ENCODE assay signal across 20 cellular contexts in genomic region chr2:24840962-24841945, GRCh38. TPM values are rescaled to one million over a fixed set of nuclear protein-coding genes. Genes with fewer than 3 reads are reported as not detected.
DNase-seq lines count a peak whose midpoint lies in the region; ATAC-seq, FAIRE-seq and TF ChIP-seq lines count a peak whose summit lies in the region.
"Had no signal": no experiment of that assay in that cellular context is flagged by ENCODE, and none has a peak within 500 bp of the region (broad histone marks: within the 10 kb centered on the region; RNA-seq: fewer than 3 reads in every experiment).

No MANE protein-coding gene starts in this region.

- H3K27ac ChIP-seq in kidney (ENCODE audit: low read depth in 2 of 2, low read length in 2 of 2), result no peak overlapping the region
- H3K27ac ChIP-seq: KMS-11 had no signal

- intact Hi-C loops in kidney (cut with DNase I), result no loop called here

- no peak overlapping the region for H3K9ac ChIP-seq in kidney (ENCODE audit: low read length in 2 of 2)
- H3K9ac ChIP-seq: KMS-11 had no signal

- DNase-seq in NCI-H82 (lab: John Stamatoyannopoulos, UW), result peak; percentile 79
- DNase-seq in NCI-H82 treated with DMSO at 0.1 percent for 48 hours (lab: John Stamatoyannopoulos, UW; ENCODE audit: unreplicated experiment), result no peak
- DNase-seq in HTR-8/SVneo (ENCODE audit: insufficient read length, low spot score), result no peak
- DNase-seq in kidney, result peak; percentile 64
- peak; percentile 41 for DNase-seq in pons (ENCODE audit: low spot score)
- no peak for DNase-seq in activated CD4-positive, CD25-positive, alpha-beta regulatory T cell treated with anti-CD3 and anti-CD28 coated beads, Interleukin-2, amount 50 U/mL, for 72 hours
- DNase-seq: 8988T; BE2C; CD4-positive, alpha-beta T cell; GDM1; GOT3; NCI-H1417 treated with DMSO at 0.1 percent for 48 hours; NCI-H187 treated with DMSO at 0.1 percent for 48 hours; NCI-H345; NCI-H524 treated with DMSO at 0.1 percent for 48 hours had no signal

- no peaks in the 10 kb centered on the region for H3K4me1 ChIP-seq in kidney (ENCODE audit: control insufficient read depth in 1 of 2, insufficient read depth in 1 of 2, low read depth in 1 of 2, low read length in 2 of 2)
- H3K4me1 ChIP-seq: BE2C, Caco-2 had no signal

- H3K4me3 ChIP-seq in kidney (ENCODE audit: low read length in 2 of 2), result no peak overlapping the region

- no peaks in the 10 kb centered on the region for H3K36me3 ChIP-seq in kidney (ENCODE audit: control insufficient read depth in 1 of 2, insufficient read depth in 2 of 2, low read length in 2 of 2)

- FAIRE-seq in HTR-8/SVneo (lab: Jason Lieb, UNC) (peak; percentile 38), kidney (lab: Jason Lieb, UNC) (no peak)

- TF ChIP-seq CTCF in kidney (IDR thresholded peaks at IDR 0.05; ENCODE audit: borderline replicate concordance, extremely low read depth, insufficient read depth), result no peak

- no peaks in the 10 kb centered on the region for H3K9me3 ChIP-seq in kidney (ENCODE audit: control insufficient read depth in 1 of 2, low read length in 2 of 2)
- H3K9me3 ChIP-seq: BE2C had no signal

- ATAC-seq in HG02870 (IDR thresholded peaks at IDR 0.05; ENCODE audit: unreplicated experiment), result no peak
- ATAC-seq in HG03159 (IDR thresholded peaks at IDR 0.05; ENCODE audit: unreplicated experiment), result no peak
- ATAC-seq: Panc1 had no signal

RNA-seq across cellular contexts. Expression of gene CENPO, which starts 48.0 kb away (rescaled TPM):
- 5.7 TPM for total RNA-seq in kidney
- 1.5 TPM for polyA plus RNA-seq in kidney (ENCODE audit: insufficient read depth, low read depth, low replicate concordance)

RNA-seq across cellular contexts. Expression of gene PTRHD1, which starts 48.1 kb away (rescaled TPM):
- total RNA-seq in kidney, result 21.7 TPM
- polyA plus RNA-seq in kidney (ENCODE audit: insufficient read depth, low read depth, low replicate concordance), result 56.4 TPM

Comparison
In these comparisons a context has a peak if more than half of its experiments do, and no peak if none do; other contexts are left out.
1. DNase-seq: peak in NCI-H82 (single experiment), kidney (single experiment) and pons (single experiment); none in NCI-H82 treated with DMSO at 0.1 percent for 48 hours (single experiment), HTR-8/SVneo (single experiment) and activated CD4-positive, CD25-positive, alpha-beta regulatory T cell treated with anti-CD3 and anti-CD28 coated beads, Interleukin-2, amount 50 U/mL, for 72 hours (single experiment).